ENCODE assay signal across 1 cellular context in the genomic region with DNA sequence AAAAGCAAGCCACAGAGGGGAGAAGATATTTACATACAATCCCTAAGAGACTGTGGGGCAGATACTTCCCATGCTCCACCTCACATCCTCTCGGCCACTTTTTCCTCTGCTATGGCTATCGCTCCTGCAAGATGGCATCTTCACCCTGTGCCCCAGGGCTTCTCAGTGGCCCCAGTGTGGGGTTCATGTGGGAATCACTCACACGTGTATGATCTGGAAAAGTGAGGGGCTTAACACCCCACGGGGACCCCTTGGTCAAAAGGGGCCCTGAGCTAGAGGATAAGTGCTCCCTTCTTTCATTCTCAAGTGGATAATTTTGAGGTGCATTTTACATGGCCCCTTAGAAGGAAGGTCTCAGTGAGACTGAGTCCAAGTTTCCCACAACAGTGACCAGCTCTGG.
TF ChIP-seq lines count a peak whose summit lies in the region.

No MANE protein-coding gene starts in this region.

TF ChIP-seq in IMR-90, 13 proteins besides CTCF, POLR2A, EP300 and RAD21 (continued from another document):
- TF ChIP-seq, protein P1, sequence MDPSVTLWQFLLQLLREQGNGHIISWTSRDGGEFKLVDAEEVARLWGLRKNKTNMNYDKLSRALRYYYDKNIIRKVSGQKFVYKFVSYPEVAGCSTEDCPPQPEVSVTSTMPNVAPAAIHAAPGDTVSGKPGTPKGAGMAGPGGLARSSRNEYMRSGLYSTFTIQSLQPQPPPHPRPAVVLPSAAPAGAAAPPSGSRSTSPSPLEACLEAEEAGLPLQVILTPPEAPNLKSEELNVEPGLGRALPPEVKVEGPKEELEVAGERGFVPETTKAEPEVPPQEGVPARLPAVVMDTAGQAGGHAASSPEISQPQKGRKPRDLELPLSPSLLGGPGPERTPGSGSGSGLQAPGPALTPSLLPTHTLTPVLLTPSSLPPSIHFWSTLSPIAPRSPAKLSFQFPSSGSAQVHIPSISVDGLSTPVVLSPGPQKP (IDR thresholded peaks at IDR 0.05; ENCODE audit: borderline replicate concordance, low read depth, low read length) = no peak
- TF ChIP-seq MAFK (IDR thresholded peaks at IDR 0.05; ENCODE audit: low read depth, low read length) = no peak
- TF ChIP-seq CHD1 (IDR thresholded peaks at IDR 0.05; ENCODE audit: low read depth, low read length) = no peak
